In the genomic region with DNA sequence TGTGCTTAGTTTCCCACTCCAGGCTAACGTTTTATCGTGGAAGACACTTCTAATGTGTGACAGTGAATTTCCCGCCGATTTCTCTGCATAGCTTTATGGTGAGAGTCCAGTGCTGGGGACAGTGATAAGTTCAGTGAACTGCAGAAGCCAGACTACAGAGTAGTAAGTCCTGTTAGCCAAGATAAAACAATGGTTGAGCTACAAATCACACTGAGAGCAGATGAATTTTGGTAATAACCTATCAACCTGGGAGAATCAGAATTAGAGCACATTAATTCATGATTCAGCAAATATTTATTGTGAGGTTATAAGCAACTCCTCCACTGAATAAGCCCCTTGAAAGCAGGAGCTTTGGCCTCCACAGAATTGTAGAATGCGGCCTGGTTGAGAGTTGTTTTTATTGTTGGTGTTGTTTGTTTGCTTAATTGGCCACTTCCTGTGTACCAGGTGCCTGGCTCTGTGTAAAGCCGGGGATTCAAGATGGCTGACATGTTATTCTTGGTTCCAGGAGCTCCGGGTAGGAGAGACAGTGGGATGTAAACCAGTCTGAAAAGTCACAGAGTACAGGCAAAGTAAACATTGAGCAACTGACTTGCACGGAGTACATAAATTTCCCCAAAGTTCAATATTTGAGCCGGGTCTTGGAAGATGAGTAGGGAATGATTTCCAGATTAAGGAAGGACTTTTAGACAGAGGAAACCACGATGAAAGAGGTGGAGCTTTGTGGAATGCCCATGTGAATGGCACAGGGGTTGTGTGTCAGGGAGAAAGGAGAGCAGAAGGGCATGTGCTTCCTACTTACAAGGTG, we compare ENCODE assay signal across 31 cellular contexts.
"Had no signal": no experiment of that assay in that cellular context is flagged by ENCODE, and none has a peak within 500 bp of the region (broad histone marks: within the 10 kb centered on the region; RNA-seq: fewer than 3 reads in every experiment).

No MANE protein-coding gene starts in this region.

- ATAC-seq: activated CD8-positive, alpha-beta T cell treated with anti-CD3 and anti-CD28 coated beads, Interleukin-2, amount 10 ng/mL, durations not matched to agents 7 days and 5 days; heart right ventricle; natural killer cell; stimulated activated naive B cell treated with anti-CD40 and anti-IgM and Interleukin-4, amounts not matched to agents 10 μg/mL and 1 μg/mL and 100 μg/mL, for 72 hours had no signal

- H3K36me3 Mint-ChIP-seq: activated naive CD8-positive, alpha-beta T cell; natural killer cell had no signal

- H3K9me3 Mint-ChIP-seq: activated T-cell treated with anti-CD3 and anti-CD28 coated beads, Interleukin-2, amount 50 U/mL, for 24 hours; activated T-helper 2 cell treated with anti-CD3 and anti-CD28 coated beads, Interferon-gamma antibody, Interleukin-2, Interleukin-4, amounts not matched to agents 10 μg/mL and 5 μg/mL and 100 μg/mL, durations not matched to agents 14 hours and 24 hours and 36 hours; dendritic cell treated with granulocyte-macrophage colony-stimulating factor and Interleukin-4, amounts not matched to agents 40 ng/mL and 50 ng/mL, for 4 days; natural killer cell; T-helper 2 cell treated with Interferon-gamma antibody and Interleukin-4, amounts not matched to agents 5 μg/mL and 100 μg/mL, for 36 hours had no signal

- H3K4me3 ChIP-seq: adrenal gland, ascending aorta, heart right ventricle, left ventricle myocardium inferior, sigmoid colon, smooth muscle cell, testis, uterus had no signal

- H2AFZ ChIP-seq: parathyroid adenoma had no signal

- H3K79me2 ChIP-seq: parathyroid adenoma had no signal

- H3K4me3 Mint-ChIP-seq: activated CD8-positive, alpha-beta T cell treated with anti-CD3 and anti-CD28 coated beads, Interleukin-2, amount 10 ng/mL, durations not matched to agents 7 days and 5 days; activated naive CD8-positive, alpha-beta T cell; activated T-cell treated with anti-CD3 and anti-CD28 coated beads, Interleukin-2, amount 50 U/mL, for 24 hours; dendritic cell treated with granulocyte-macrophage colony-stimulating factor and Interleukin-4, amounts not matched to agents 40 ng/mL and 50 ng/mL, for 4 days; natural killer cell; stimulated activated naive B cell treated with anti-CD40 and anti-IgM and Interleukin-4, amounts not matched to agents 10 μg/mL and 1 μg/mL and 100 μg/mL, for 72 hours; T-helper 2 cell treated with Interferon-gamma antibody and Interleukin-4, amounts not matched to agents 5 μg/mL and 100 μg/mL, for 36 hours had no signal

- H3K9me3 ChIP-seq: adrenal gland, ascending aorta, neutrophil, sigmoid colon, testis, uterus had no signal

- H3K4me2 ChIP-seq: smooth muscle cell had no signal

- H3K27me3 Mint-ChIP-seq: dendritic cell treated with granulocyte-macrophage colony-stimulating factor and Interleukin-4, amounts not matched to agents 40 ng/mL and 50 ng/mL, for 4 days had no signal

- DNase-seq: activated CD4-positive, alpha-beta T cell treated with anti-CD3 and anti-CD28 coated beads for 1 hour; activated CD4-positive, alpha-beta T cell treated with anti-CD3 and anti-CD28 coated beads, Interleukin-2, amount 50 U/mL, for 1 hour; activated CD8-positive, alpha-beta T cell treated with anti-CD3 and anti-CD28 coated beads, Interleukin-2, amount 10 ng/mL, durations not matched to agents 7 days and 5 days; activated naive CD4-positive, alpha-beta T cell; activated T-cell treated with anti-CD3 and anti-CD28 coated beads, Interleukin-2, amount 50 U/mL, for 24 hours; adrenal gland; brain microvascular endothelial cell; caudate nucleus; effector CD4-positive, alpha-beta T cell; erythroblast; foreskin fibroblast; heart right ventricle; left ventricle myocardium inferior; midbrain; natural killer cell; sigmoid colon; stimulated activated CD4-positive, alpha-beta T cell treated with anti-CD3 and anti-CD28 coated beads, Interleukin-15, amount 100 ng/mL, for 24 hours; stimulated activated naive B cell treated with anti-CD40 and anti-IgM and Interleukin-4, amounts not matched to agents 10 μg/mL and 1 μg/mL and 100 μg/mL, for 72 hours; testis; trophoblast cell; uterus; WERI-Rb-1 had no signal

- H3K27ac ChIP-seq: adrenal gland, ascending aorta, brain microvascular endothelial cell, heart right ventricle, left ventricle myocardium inferior, neutrophil, parathyroid adenoma, sigmoid colon, testis, uterus, WERI-Rb-1 had no signal

- FAIRE-seq: TTC549 had no signal

- H3K27me3 ChIP-seq: adrenal gland, ascending aorta, brain microvascular endothelial cell, sigmoid colon, testis, uterus had no signal

- H3K27ac Mint-ChIP-seq: activated CD8-positive, alpha-beta T cell treated with anti-CD3 and anti-CD28 coated beads, Interleukin-2, amount 10 ng/mL, durations not matched to agents 7 days and 5 days; activated naive CD8-positive, alpha-beta T cell; activated T-cell treated with anti-CD3 and anti-CD28 coated beads, Interleukin-2, amount 50 U/mL, for 24 hours; activated T-helper 2 cell treated with anti-CD3 and anti-CD28 coated beads, Interferon-gamma antibody, Interleukin-2, Interleukin-4, amounts not matched to agents 10 μg/mL and 5 μg/mL and 100 μg/mL, durations not matched to agents 14 hours and 24 hours and 36 hours; dendritic cell treated with granulocyte-macrophage colony-stimulating factor and Interleukin-4, amounts not matched to agents 40 ng/mL and 50 ng/mL, for 4 days; natural killer cell; stimulated activated naive B cell treated with anti-CD40 and anti-IgM and Interleukin-4, amounts not matched to agents 10 μg/mL and 1 μg/mL and 100 μg/mL, for 72 hours; T-helper 2 cell treated with Interferon-gamma antibody and Interleukin-4, amounts not matched to agents 5 μg/mL and 100 μg/mL, for 36 hours had no signal

- H3K4me1 ChIP-seq: ascending aorta, testis, uterus had no signal

- H3K36me3 ChIP-seq: adrenal gland, ascending aorta, brain microvascular endothelial cell, heart right ventricle, left ventricle myocardium inferior, neutrophil, sigmoid colon, uterus, WERI-Rb-1 had no signal

- H3K9ac ChIP-seq: parathyroid adenoma had no signal
